Comparison of ENCODE assay signal across 15 cellular contexts in the genomic region with DNA sequence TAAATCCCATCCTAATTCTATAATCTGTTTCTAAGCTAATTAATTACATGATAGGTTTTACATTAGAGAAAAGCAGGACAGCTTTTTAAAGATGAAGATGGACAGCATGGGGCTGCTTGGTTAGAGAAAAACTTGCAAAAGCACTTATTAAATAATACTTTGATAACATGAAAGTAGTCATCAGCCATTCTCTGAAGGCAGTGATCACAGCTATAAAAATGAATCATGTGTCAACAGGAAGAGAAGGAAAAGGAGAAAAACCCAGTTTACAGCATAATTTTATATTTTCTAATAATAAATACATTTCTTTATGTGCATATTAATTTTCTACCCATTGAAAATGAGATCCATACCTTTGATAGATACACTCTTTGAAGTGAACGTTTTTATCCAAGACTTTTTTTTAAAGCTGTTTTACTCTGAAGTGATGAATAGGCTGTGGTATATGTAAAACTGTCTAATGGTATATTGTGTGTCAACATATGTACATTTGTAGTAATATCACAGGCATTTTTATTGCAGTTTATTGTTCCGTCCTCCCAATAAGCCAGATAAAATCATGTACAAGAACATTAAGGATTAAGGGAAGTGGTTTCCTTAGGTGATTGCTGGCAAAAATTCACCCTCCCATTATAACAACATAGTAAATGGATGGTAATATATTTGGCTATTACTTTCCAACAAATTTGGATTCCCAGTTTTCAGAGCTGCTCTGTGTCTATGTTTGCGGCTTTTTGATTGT. TPM values are rescaled to one million over a fixed set of nuclear protein-coding genes. Genes with fewer than 3 reads are reported as not detected.
DNase-seq lines count a peak whose midpoint lies in the region; ATAC-seq, FAIRE-seq and TF ChIP-seq lines count a peak whose summit lies in the region.
"Had no signal": no experiment of that assay in that cellular context is flagged by ENCODE, and none has a peak within 500 bp of the region (broad histone marks: within the 10 kb centered on the region; RNA-seq: fewer than 3 reads in every experiment).

No MANE protein-coding gene starts in this region.

- H4K8ac ChIP-seq in trophoblast cell (ENCODE audit: low read depth, low read length) = no peak overlapping the region

- no peak for TF ChIP-seq POLR2A in upper lobe of left lung (IDR thresholded peaks at IDR 0.05)

- no peak overlapping the region for H2BK5ac ChIP-seq in trophoblast cell (ENCODE audit: low read depth, low read length, poor library complexity)

- no peaks in the 10 kb centered on the region for H3K9me3 Mint-ChIP-seq in activated CD4-positive, alpha-beta T cell treated with anti-CD3 and anti-CD28 coated beads for 36 hours (ENCODE audit: low read depth)
- no peaks in the 10 kb centered on the region for H3K9me3 Mint-ChIP-seq in activated CD4-positive, alpha-beta T cell treated with anti-CD3 and anti-CD28 coated beads, Interleukin-2, amount 10 ng/mL, durations not matched to agents 24 days and 14 days
- H3K9me3 Mint-ChIP-seq in astrocyte (ENCODE audit: unreplicated experiment) (no peaks in the 10 kb centered on the region), mesothelial cell of epicardium (no peaks in the 10 kb centered on the region)
- H3K9me3 Mint-ChIP-seq: activated B cell treated with CpG ODN at 0.5 μM for 24 hours; activated T-cell treated with anti-CD3 and anti-CD28 coated beads, Interleukin-2, amount 50 U/mL, for 4 hours; memory B cell had no signal

- no peak overlapping the region for H3K14ac ChIP-seq in trophoblast cell (ENCODE audit: low read length)

- H3K79me1 ChIP-seq in trophoblast cell (ENCODE audit: low read length) = peaks cover 10% of the 10 kb centered on the region

- H3K9me3 ChIP-seq in astrocyte (ENCODE audit: insufficient read depth, low read depth, low read length) (no peaks in the 10 kb centered on the region), upper lobe of left lung (no peaks in the 10 kb centered on the region), trophoblast cell (ENCODE audit: insufficient read depth, low read depth, low read length) (no peaks in the 10 kb centered on the region)
- H3K9me3 ChIP-seq: ascending aorta had no signal

- peak overlapping the region; percentile 86 for H3K4me2 ChIP-seq in astrocyte (ENCODE audit: low read length)
- no peak overlapping the region for H3K4me2 ChIP-seq in trophoblast cell (ENCODE audit: low read length)

- POLR2A ChIA-PET in activated CD4-positive, alpha-beta T cell treated with anti-CD3 and anti-CD28 coated beads for 36 hours (lab: Charles Lee) = no interaction called here

- no peak overlapping the region for H3K27ac ChIP-seq in astrocyte (ENCODE audit: low read depth, low read length)
- peak overlapping the region in 3 of 4 donors; percentile 63 to 91 (median 89) for H3K27ac ChIP-seq in upper lobe of left lung
- no peak overlapping the region for H3K27ac ChIP-seq in trophoblast cell (ENCODE audit: low read depth, low read length)
- H3K27ac ChIP-seq: HL-60 had no signal

- H2BK120ac ChIP-seq in trophoblast cell (ENCODE audit: insufficient read depth, low read length, poor library complexity) = no peak overlapping the region

- H3K23ac ChIP-seq in trophoblast cell (ENCODE audit: low read length) = no peak overlapping the region

- no peak overlapping the region for H4K12ac ChIP-seq in trophoblast cell (ENCODE audit: low read depth, low read length)

- H3K4me1 ChIP-seq in astrocyte (ENCODE audit: insufficient read depth, low read length) (peaks cover 22% of the 10 kb centered on the region), upper lobe of left lung (peaks cover 0 to 21% (median 5%) of the 10 kb centered on the region in 4 donors), trophoblast cell (ENCODE audit: control insufficient read depth in 1 of 2, insufficient read depth in 2 of 2, low read length in 2 of 2) (peaks cover 2 to 8% of the 10 kb centered on the region in 2 experiments)
- H3K4me1 ChIP-seq: ascending aorta had no signal

- H3K36me3 ChIP-seq in astrocyte (ENCODE audit: insufficient read depth, low read length) (peaks cover 7% of the 10 kb centered on the region), upper lobe of left lung (no peaks in the 10 kb centered on the region), trophoblast cell (ENCODE audit: control insufficient read depth in 1 of 2, insufficient read depth in 2 of 2, low read length in 2 of 2) (peaks cover 5 to 7% of the 10 kb centered on the region in 2 experiments)
- H3K36me3 ChIP-seq: ascending aorta had no signal

- no peak for ATAC-seq in activated CD4-positive, alpha-beta T cell treated with anti-CD3 and anti-CD28 coated beads for 36 hours
- no peak for ATAC-seq in upper lobe of left lung (ENCODE audit: low FRiP score in 2 of 2)
- ATAC-seq: activated T-cell treated with anti-CD3 and anti-CD28 coated beads, Interleukin-2, amount 50 U/mL, for 4 hours had no signal

- peaks cover 24% of the 10 kb centered on the region for H3K27me3 Mint-ChIP-seq in activated CD4-positive, alpha-beta T cell treated with anti-CD3 and anti-CD28 coated beads for 36 hours
- H3K27me3 Mint-ChIP-seq in activated CD4-positive, alpha-beta T cell treated with anti-CD3 and anti-CD28 coated beads, Interleukin-2, amount 10 ng/mL, durations not matched to agents 24 days and 14 days = peaks cover 49% of the 10 kb centered on the region
- H3K27me3 Mint-ChIP-seq in astrocyte (ENCODE audit: low read depth, unreplicated experiment) (no peaks in the 10 kb centered on the region), mesothelial cell of epicardium (ENCODE audit: low read depth) (peaks cover 8% of the 10 kb centered on the region)

- CTCF ChIA-PET in activated CD4-positive, alpha-beta T cell treated with anti-CD3 and anti-CD28 coated beads for 36 hours (lab: Charles Lee) = interaction anchor here (0.6 to 0.8 kb wide), 4 partner anchors 150 to 364 kb away, joined by 3 to 4 read pairs (median 3); no protein-coding TSS in a partner anchor

- H3K27me3 ChIP-seq in astrocyte (ENCODE audit: insufficient read depth, low read length) (no peaks in the 10 kb centered on the region), upper lobe of left lung (no peaks in the 10 kb centered on the region), trophoblast cell (ENCODE audit: insufficient read depth, low read length) (no peaks in the 10 kb centered on the region)
- H3K27me3 ChIP-seq: ascending aorta had no signal

- no peaks in the 10 kb centered on the region for H3K36me3 Mint-ChIP-seq in activated CD4-positive, alpha-beta T cell treated with anti-CD3 and anti-CD28 coated beads for 36 hours (ENCODE audit: low read depth)
- no peaks in the 10 kb centered on the region for H3K36me3 Mint-ChIP-seq in activated CD4-positive, alpha-beta T cell treated with anti-CD3 and anti-CD28 coated beads, Interleukin-2, amount 10 ng/mL, durations not matched to agents 24 days and 14 days (ENCODE audit: low read depth)
- peaks cover 2% of the 10 kb centered on the region for H3K36me3 Mint-ChIP-seq in astrocyte (ENCODE audit: low read depth, unreplicated experiment)
- peaks cover 6% of the 10 kb centered on the region for H3K36me3 Mint-ChIP-seq in mesothelial cell of epicardium
- H3K36me3 Mint-ChIP-seq: memory B cell had no signal

- intact Hi-C loops in activated CD4-positive, alpha-beta T cell treated with anti-CD3 and anti-CD28 coated beads for 36 hours (cut with DNase I, micrococcal nuclease) = loop anchor here (1.0 to 5.0 kb wide), 6 partner anchors 249 to 651 kb away; partner anchors contain the start of genes DIS3 (in 2 of the 2), BORA (in 1 of the 2) and MZT1 (in 1 of the 2)
- intact Hi-C loops in activated CD4-positive, alpha-beta T cell treated with anti-CD3 and anti-CD28 coated beads, Interleukin-2, amount 10 ng/mL, durations not matched to agents 24 days and 14 days (cut with micrococcal nuclease) = loop anchor here (1.0 to 5.0 kb wide), 7 partner anchors 219 to 1230 kb away; partner anchors contain the start of genes BORA, KLF12, MZT1 and PIBF1

- 76 to 83% methylated on average over 3 of the region's 3 CpGs for WGBS in upper lobe of left lung, 2 donors
- WGBS in trophoblast cell (ENCODE audit: extremely low coverage, insufficient coverage, insufficient read length) = no CpG with 5 or more reads among the region's 3 CpGs

- H2AFZ ChIP-seq in astrocyte (ENCODE audit: low read depth, low read length) (no peak overlapping the region), trophoblast cell (ENCODE audit: insufficient read depth, low read length, poor library complexity) (no peak overlapping the region)

- TF ChIP-seq CTCF in astrocyte (IDR thresholded peaks at IDR 0.05; ENCODE audit: insufficient read depth, low read depth, low read length) (no peak), mesothelial cell of epicardium (IDR thresholded peaks at IDR 0.05; ENCODE audit: unreplicated experiment) (no peak), upper lobe of left lung (IDR thresholded peaks at IDR 0.05) (no peak)

- no peak overlapping the region for H3K9ac ChIP-seq in astrocyte (ENCODE audit: low read length)
- no peak overlapping the region for H3K9ac ChIP-seq in trophoblast cell (ENCODE audit: low read length)

- H3K4me1 Mint-ChIP-seq in activated CD4-positive, alpha-beta T cell treated with anti-CD3 and anti-CD28 coated beads for 36 hours = peaks cover 16% of the 10 kb centered on the region
- H3K4me1 Mint-ChIP-seq in activated CD4-positive, alpha-beta T cell treated with anti-CD3 and anti-CD28 coated beads, Interleukin-2, amount 10 ng/mL, durations not matched to agents 24 days and 14 days = peaks cover 20% of the 10 kb centered on the region
- H3K4me1 Mint-ChIP-seq in astrocyte (ENCODE audit: low read depth, unreplicated experiment) (peaks cover 26% of the 10 kb centered on the region), mesothelial cell of epicardium (peaks cover 60% of the 10 kb centered on the region)

- H3K4me3 Mint-ChIP-seq in activated CD4-positive, alpha-beta T cell treated with anti-CD3 and anti-CD28 coated beads for 36 hours = peak overlapping the region; percentile 76
- H3K4me3 Mint-ChIP-seq in activated CD4-positive, alpha-beta T cell treated with anti-CD3 and anti-CD28 coated beads, Interleukin-2, amount 10 ng/mL, durations not matched to agents 24 days and 14 days = no peak overlapping the region
- H3K4me3 Mint-ChIP-seq in astrocyte (ENCODE audit: unreplicated experiment) = peak overlapping the region; percentile 92
- H3K4me3 Mint-ChIP-seq in mesothelial cell of epicardium = peak overlapping the region; percentile 77

- no peak overlapping the region for H2BK12ac ChIP-seq in trophoblast cell (ENCODE audit: low read length)

- peaks cover 22% of the 10 kb centered on the region for H3K79me2 ChIP-seq in astrocyte (ENCODE audit: insufficient read depth, low read length)
- H3K79me2 ChIP-seq in trophoblast cell (ENCODE audit: control insufficient read depth, insufficient read depth, low read length, poor library complexity) = peaks cover 9% of the 10 kb centered on the region

- H3K27ac Mint-ChIP-seq in activated CD4-positive, alpha-beta T cell treated with anti-CD3 and anti-CD28 coated beads for 36 hours = no peak overlapping the region
- no peak overlapping the region for H3K27ac Mint-ChIP-seq in activated CD4-positive, alpha-beta T cell treated with anti-CD3 and anti-CD28 coated beads, Interleukin-2, amount 10 ng/mL, durations not matched to agents 24 days and 14 days
- H3K27ac Mint-ChIP-seq in astrocyte (ENCODE audit: unreplicated experiment) = no peak overlapping the region
- H3K27ac Mint-ChIP-seq in mesothelial cell of epicardium = peak overlapping the region; percentile 92
- H3K27ac Mint-ChIP-seq: activated B cell treated with CpG ODN at 0.5 μM for 24 hours had no signal

- no peak overlapping the region for H3K4ac ChIP-seq in trophoblast cell (ENCODE audit: low read depth, low read length)

- H3K4me3 ChIP-seq in astrocyte (ENCODE audit: insufficient read depth, low read depth, low read length) (no peak overlapping the region), upper lobe of left lung (peak overlapping the region in 2 of 4 donors; percentile 83 to 93), trophoblast cell (ENCODE audit: low read depth, low read length) (no peak overlapping the region)

- no peak overlapping the region for H3K18ac ChIP-seq in trophoblast cell (ENCODE audit: low read length)

- H4K91ac ChIP-seq in trophoblast cell (ENCODE audit: low read depth, low read length) = no peak overlapping the region

- H2AK5ac ChIP-seq in trophoblast cell (ENCODE audit: low read length) = no peak overlapping the region

- TF ChIP-seq EP300 in upper lobe of left lung (IDR thresholded peaks at IDR 0.05) = no peak

- H4K20me1 ChIP-seq in astrocyte (ENCODE audit: insufficient read depth, low read length) = peaks cover 12% of the 10 kb centered on the region

- DNase-seq in activated CD4-positive, alpha-beta T cell treated with anti-CD3 and anti-CD28 coated beads for 36 hours = no peak
- no peak for DNase-seq in activated CD4-positive, alpha-beta T cell treated with anti-CD3 and anti-CD28 coated beads, Interleukin-2, amount 10 ng/mL, durations not matched to agents 24 days and 14 days
- DNase-seq in astrocyte (ENCODE audit: low read depth) (no peak), mesothelial cell of epicardium (ENCODE audit: low spot score in 2 of 2, unreplicated experiment in 2 of 2) (no peak), upper lobe of left lung (no peak), trophoblast cell (no peak), NOMO-1 (lab: John Stamatoyannopoulos, UW; ENCODE audit: unreplicated experiment in 2 of 2) (no peak)
- DNase-seq in activated CD4-positive, alpha-beta T cell treated with anti-CD3 and anti-CD28 coated beads for 4 hours = no peak
- DNase-seq: activated B cell treated with CpG ODN at 0.5 μM for 24 hours; activated T-cell treated with anti-CD3 and anti-CD28 coated beads, Interleukin-2, amount 50 U/mL, for 4 hours; NCI-H446 treated with DMSO at 0.1 percent for 48 hours; SHP77 had no signal

- no peak for FAIRE-seq in astrocyte (lab: Jason Lieb, UNC)

RNA-seq across cellular contexts. Expression of gene KLF5, which starts 1.4 kb away (rescaled TPM):
- 1 to 10 TPM; 2.3 to 4.6 TPM for total RNA-seq in activated CD4-positive, alpha-beta T cell treated with anti-CD3 and anti-CD28 coated beads for 36 hours
- 2.0 and 2.8 TPM in 2 replicates for total RNA-seq in activated CD4-positive, alpha-beta T cell treated with anti-CD3 and anti-CD28 coated beads, Interleukin-2, amount 10 ng/mL, durations not matched to agents 24 days and 14 days
- total RNA-seq in astrocyte (13.8 and 21.4 TPM in 2 replicates), mesothelial cell of epicardium (62.4 to 70.3 TPM (median 65.9 TPM) in 3 replicates), upper lobe of left lung (100 to 1,000 TPM in 1 of 6 donors, 10 to 100 TPM in 5; 43.5 to 112 (median 61.8) TPM)
- 38.8 and 41.2 TPM in 2 replicates for polyA plus RNA-seq in trophoblast cell (2013)

Comparison
In these comparisons a context has a peak if more than half of its experiments do, and no peak if none do; other contexts are left out.
1. H3K27ac ChIP-seq: peak in upper lobe of left lung (3 of 4); none in astrocyte (single experiment) and trophoblast cell (single experiment).